Comparison of ENCODE assay signal across 2 cellular contexts in genomic region chr15:35738370-35738769, GRCh38.
TF ChIP-seq lines count a peak whose summit lies in the region.

No MANE protein-coding gene starts in this region.

TF ChIP-seq in IMR-90, 13 proteins besides CTCF, POLR2A, EP300 and RAD21:
- no peak for TF ChIP-seq MXI1 (IDR thresholded peaks at IDR 0.05; ENCODE audit: borderline replicate concordance, low read depth, low read length)
- no peak for TF ChIP-seq CHD1 (IDR thresholded peaks at IDR 0.05; ENCODE audit: low read depth, low read length)
- no peak for TF ChIP-seq FOS (IDR thresholded peaks at IDR 0.05; ENCODE audit: low read depth, low read length)
- no peak for TF ChIP-seq BHLHE40 (IDR thresholded peaks at IDR 0.05; ENCODE audit: low read depth, low read length)
- TF ChIP-seq MAZ (IDR thresholded peaks at IDR 0.05; ENCODE audit: borderline replicate concordance, low read depth, low read length): no peak
- no peak for TF ChIP-seq CEBPB (IDR thresholded peaks at IDR 0.05; ENCODE audit: low read depth, low read length)

TF ChIP-seq in K562, 482 proteins besides CTCF, POLR2A, EP300 and RAD21:
- TF ChIP-seq TEAD4 (IDR thresholded peaks at IDR 0.05; ENCODE audit: low read length) (peak; percentile 43; the same call in 1 of the 2 replicates), TEAD4 (CRISPR knock-in tag; IDR thresholded peaks at IDR 0.05; ENCODE audit: borderline replicate concordance) (no peak), MCM3 (IDR thresholded peaks at IDR 0.05) (no peak), ZNF140 (CRISPR knock-in tag; IDR thresholded peaks at IDR 0.05) (no peak), ARID1B (IDR thresholded peaks at IDR 0.05) (0 out of 2 replicates have a peak, but pooled peaks have one; percentile 8), CBFA2T3 (IDR thresholded peaks at IDR 0.05) (no peak), PCBP1 (IDR thresholded peaks at IDR 0.05; ENCODE audit: low read depth, low read length, poor library complexity, severe bottlenecking) (no peak), FOSL1 (tag; conservative IDR thresholded peaks at IDR 0.05) (peak; percentile 83), JUND (IDR thresholded peaks at IDR 0.05; ENCODE audit: borderline replicate concordance, low read depth, low read length) (peak; percentile 49; the same call in 1 of the 2 replicates), JUND (tag; IDR thresholded peaks at IDR 0.05; ENCODE audit: borderline replicate concordance, low read depth, low read length) (no peak), ATF3 (IDR thresholded peaks at IDR 0.05) (peak; percentile 46), ATF3 (CRISPR knock-in tag; conservative IDR thresholded peaks at IDR 0.05) (no peak), MAFK (IDR thresholded peaks at IDR 0.05; ENCODE audit: low read length) (0 out of 2 replicates have a peak, but pooled peaks have one; percentile 19)
